10 cellular contexts compared by ENCODE assay signal in the genomic region with DNA sequence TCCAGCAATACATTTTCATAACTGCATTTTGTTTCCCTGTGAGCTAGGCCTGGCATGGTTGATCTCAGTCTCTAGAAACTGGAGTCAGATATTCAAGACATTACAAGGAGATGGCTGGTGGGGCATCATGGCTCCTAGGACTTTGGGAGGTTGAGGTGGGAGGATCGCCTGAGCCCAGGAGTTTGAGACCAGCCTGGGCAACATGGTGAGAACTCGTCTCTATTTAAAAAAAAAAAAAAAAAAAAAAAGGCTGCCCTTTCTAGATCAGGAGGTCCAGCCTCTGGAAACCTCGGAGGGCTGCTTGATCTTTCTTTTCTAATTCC. TPM values are rescaled to one million over a fixed set of nuclear protein-coding genes. Genes with fewer than 3 reads are reported as not detected.
DNase-seq lines count a peak whose midpoint lies in the region; ATAC-seq and TF ChIP-seq lines count a peak whose summit lies in the region.
"Had no signal": no experiment of that assay in that cellular context is flagged by ENCODE, and none has a peak within 500 bp of the region (broad histone marks: within the 10 kb centered on the region; RNA-seq: fewer than 3 reads in every experiment).

No MANE protein-coding gene starts in this region.

- WGBS in trophoblast cell (ENCODE audit: extremely low coverage, insufficient coverage, insufficient read length) = no CpG with 5 or more reads among the region's 3 CpGs

- no peaks in the 10 kb centered on the region for H3K27me3 Mint-ChIP-seq in Caco-2 (ENCODE audit: insufficient read depth, unreplicated experiment)

- H3K18ac ChIP-seq in trophoblast cell (ENCODE audit: low read length) = no peak overlapping the region

- H3K9ac ChIP-seq in trophoblast cell (ENCODE audit: low read length) = no peak overlapping the region

- H3K4me2 ChIP-seq in PC-9 (peak overlapping the region; percentile 94), trophoblast cell (ENCODE audit: low read length) (peak overlapping the region; percentile 82)

- no peak overlapping the region for H3K14ac ChIP-seq in trophoblast cell (ENCODE audit: low read length)

- H3K9me3 Mint-ChIP-seq in Caco-2 (ENCODE audit: unreplicated experiment) = no peaks in the 10 kb centered on the region

- H3K4ac ChIP-seq in trophoblast cell (ENCODE audit: low read depth, low read length) = peak overlapping the region; percentile 21

- H3K4me3 Mint-ChIP-seq in Caco-2 (ENCODE audit: unreplicated experiment) = peak overlapping the region; percentile 90

- DNase-seq in Caco-2 = no peak
- DNase-seq in PC-9 = no peak
- DNase-seq in epithelial cell of prostate (ENCODE audit: low read depth, low spot score) = no peak
- no peak for DNase-seq in trophoblast cell
- no peak for DNase-seq in kidney tubule cell (ENCODE audit: low spot score)
- DNase-seq: NCI-H2227 treated with DMSO at 0.1 percent for 48 hours, WERI-Rb-1 had no signal

- CTCF ChIA-PET in Caco-2 (lab: Charles Lee) = interaction anchor here (0.7 to 1.8 kb wide), 6 partner anchors 10 to 897 kb away, joined by 3 to 15 read pairs (median 5); a partner anchor contains a TSS
- CTCF ChIA-PET in PC-9 (lab: Charles Lee) = interaction anchor here (0.7 kb wide), 1 partner anchor 220 kb away, joined by 13 read pairs; no protein-coding TSS in a partner anchor

- intact Hi-C loops in Caco-2 (cut with micrococcal nuclease; ENCODE audit: unreplicated experiment) = loop anchor here (1.0 kb wide), 2 partner anchors 8 to 16 kb away; a partner anchor contains a TSS
- intact Hi-C loops in PC-9 (cut with micrococcal nuclease; ENCODE audit: unreplicated experiment) = loop anchor here (2.0 kb wide), 1 partner anchor 26 kb away; a partner anchor contains a TSS

- no peak overlapping the region for H2BK5ac ChIP-seq in trophoblast cell (ENCODE audit: low read depth, low read length, poor library complexity)

- H2AK5ac ChIP-seq in trophoblast cell (ENCODE audit: low read length) = no peak overlapping the region

- H3K79me1 ChIP-seq in trophoblast cell (ENCODE audit: low read length) = peaks cover 4% of the 10 kb centered on the region

- no peak overlapping the region for H3K23ac ChIP-seq in trophoblast cell (ENCODE audit: low read length)

- BruUV-seq in Caco-2 (replicated peaks; lab: Mats Ljungman, UMichigan) = no TSS peak
- no TSS peak for BruUV-seq in PC-9 (replicated peaks; lab: Mats Ljungman, UMichigan)

- H3K27me3 ChIP-seq in Caco-2 (replicated peaks; ENCODE audit: control insufficient read depth, insufficient read depth, low read length) (no peaks in the 10 kb centered on the region), PC-9 (ENCODE audit: insufficient read depth, low read depth) (no peaks in the 10 kb centered on the region), trophoblast cell (ENCODE audit: insufficient read depth, low read length) (no peaks in the 10 kb centered on the region)

- peak overlapping the region; percentile 64 for H3K27ac ChIP-seq in PC-9
- peak overlapping the region; percentile 83 for H3K27ac ChIP-seq in epithelial cell of prostate
- no peak overlapping the region for H3K27ac ChIP-seq in trophoblast cell (ENCODE audit: low read depth, low read length)
- H3K27ac ChIP-seq: WERI-Rb-1 had no signal

- H3K4me1 ChIP-seq in Caco-2 = peaks cover 14% of the 10 kb centered on the region
- peaks cover 22% of the 10 kb centered on the region for H3K4me1 ChIP-seq in PC-9 (replicated peaks; ENCODE audit: insufficient read depth)
- H3K4me1 ChIP-seq in trophoblast cell (ENCODE audit: control insufficient read depth in 1 of 2, insufficient read depth in 2 of 2, low read length in 2 of 2) = peaks cover 24 to 25% of the 10 kb centered on the region in 2 experiments

- H3K4me3 ChIP-seq in Caco-2 (ENCODE audit: low read depth, low read length) (peak overlapping the region; percentile 67), PC-9 (peak overlapping the region; percentile 60; the same call in 1 of the 2 replicates), trophoblast cell (ENCODE audit: low read depth, low read length) (no peak overlapping the region)

- H3F3A ChIP-seq in PC-9 (ENCODE audit: insufficient read depth, low read depth) = peaks cover 19% of the 10 kb centered on the region

- TF ChIP-seq CTCF in Caco-2 (IDR thresholded peaks at IDR 0.05; ENCODE audit: insufficient read depth in 1 of 2, low read depth in 1 of 2, low read length in 1 of 2, severe bottlenecking in 1 of 2, unreplicated experiment in 1 of 2) = no peak
- no peak for TF ChIP-seq CTCF in PC-9 (conservative IDR thresholded peaks at IDR 0.05)

- H3K27ac Mint-ChIP-seq in Caco-2 (ENCODE audit: unreplicated experiment) = peak overlapping the region; percentile 93

- POLR2A ChIA-PET in Caco-2 (lab: Charles Lee) (interaction anchor here (0.6 to 2.3 kb wide), 6 partner anchors 10 to 195 kb away, joined by 3 to 22 read pairs (median 4); a partner anchor contains a TSS), PC-9 (lab: Charles Lee; ENCODE audit: unreplicated experiment) (interaction anchor here (0.6 to 1.2 kb wide), 8 partner anchors 15 to 165 kb away, joined by 4 to 23 read pairs (median 8); a partner anchor contains a TSS)

- ATAC-seq in activated CD4-positive, CD25-positive, alpha-beta regulatory T cell treated with anti-CD3 and anti-CD28 coated beads, Interleukin-2, amount 50 U/mL, for 24 hours = no peak
- ATAC-seq in GM21423 (IDR thresholded peaks at IDR 0.05; ENCODE audit: unreplicated experiment) (no peak), HG02840 (IDR thresholded peaks at IDR 0.05; ENCODE audit: low FRiP score, unreplicated experiment) (no peak)

- H3K79me2 ChIP-seq in PC-9 (ENCODE audit: low read depth) = peaks cover 26% of the 10 kb centered on the region
- peaks cover 6% of the 10 kb centered on the region for H3K79me2 ChIP-seq in trophoblast cell (ENCODE audit: control insufficient read depth, insufficient read depth, low read length, poor library complexity)

- H4K12ac ChIP-seq in trophoblast cell (ENCODE audit: low read depth, low read length) = no peak overlapping the region

- no peaks in the 10 kb centered on the region for H3K36me3 ChIP-seq in Caco-2 (ENCODE audit: control insufficient read depth, insufficient read depth, low read length)
- no peaks in the 10 kb centered on the region for H3K36me3 ChIP-seq in PC-9 (ENCODE audit: low read depth)
- H3K36me3 ChIP-seq in trophoblast cell (ENCODE audit: control insufficient read depth in 1 of 2, insufficient read depth in 2 of 2, low read length in 2 of 2) = peaks cover 3 to 8% of the 10 kb centered on the region in 2 experiments
- H3K36me3 ChIP-seq: WERI-Rb-1 had no signal

- H3K9me3 ChIP-seq in Caco-2 = no peaks in the 10 kb centered on the region
- no peaks in the 10 kb centered on the region for H3K9me3 ChIP-seq in PC-9 (ENCODE audit: insufficient read depth, low read depth)
- H3K9me3 ChIP-seq in trophoblast cell (ENCODE audit: insufficient read depth, low read depth, low read length) = no peaks in the 10 kb centered on the region

- H4K8ac ChIP-seq in trophoblast cell (ENCODE audit: low read depth, low read length) = peak overlapping the region; percentile 58

- no peak overlapping the region for H2BK12ac ChIP-seq in trophoblast cell (ENCODE audit: low read length)

- no peak overlapping the region for H2BK120ac ChIP-seq in trophoblast cell (ENCODE audit: insufficient read depth, low read length, poor library complexity)

- peak overlapping the region; percentile 83 for H2AFZ ChIP-seq in PC-9
- H2AFZ ChIP-seq in trophoblast cell (ENCODE audit: insufficient read depth, low read length, poor library complexity) = peak overlapping the region; percentile 25

- H3K9me2 ChIP-seq in PC-9 (ENCODE audit: insufficient read depth) = no peaks in the 10 kb centered on the region

- H4K91ac ChIP-seq in trophoblast cell (ENCODE audit: low read depth, low read length) = peak overlapping the region; percentile 57

- peaks cover 20% of the 10 kb centered on the region for H3K4me1 Mint-ChIP-seq in Caco-2 (ENCODE audit: low read depth, unreplicated experiment)

- no peaks in the 10 kb centered on the region for H4K20me1 ChIP-seq in PC-9 (ENCODE audit: insufficient read depth)

- H3K36me3 Mint-ChIP-seq in Caco-2 (ENCODE audit: insufficient read depth, unreplicated experiment) = peaks cover 8% of the 10 kb centered on the region

RNA-seq across cellular contexts. Expression of a gene that starts 0.4 kb away (rescaled TPM):
- total RNA-seq in Caco-2 (2022) (82.9 and 85.5 TPM in 2 replicates), PC-9 (2021) (91.9 and 124 TPM in 2 replicates)
- polyA plus RNA-seq in trophoblast cell (2013) = 104 and 109 TPM in 2 replicates

RNA-seq across cellular contexts. Expression of a gene that starts 7.2 kb away (rescaled TPM):
- 11.0 and 15.1 TPM in 2 replicates for total RNA-seq in Caco-2 (2022)
- 7.2 and 7.4 TPM in 2 replicates for total RNA-seq in PC-9 (2021)
- polyA plus RNA-seq in trophoblast cell (2013) = 9.0 and 9.3 TPM in 2 replicates

RNA-seq across cellular contexts. Expression of a gene that starts 15.7 kb away (rescaled TPM):
- 85.1 and 96.8 TPM in 2 replicates for total RNA-seq in Caco-2 (2022)
- total RNA-seq in PC-9 (2021) = 30.2 and 30.6 TPM in 2 replicates
- 34.3 and 35.8 TPM in 2 replicates for polyA plus RNA-seq in trophoblast cell (2013)

RNA-seq across cellular contexts. Expression of a gene that starts 18.5 kb away (rescaled TPM):
- 113 and 123 TPM in 2 replicates for total RNA-seq in Caco-2 (2022)
- 93.9 and 96.7 TPM in 2 replicates for total RNA-seq in PC-9 (2021)
- polyA plus RNA-seq in trophoblast cell (2013) = 201 and 212 TPM in 2 replicates

RNA-seq across cellular contexts. Expression of a gene that starts 25.5 kb away (rescaled TPM):
- total RNA-seq in Caco-2 (2022) = 24.0 and 25.3 TPM in 2 replicates
- 5.3 and 5.9 TPM in 2 replicates for total RNA-seq in PC-9 (2021)
- polyA plus RNA-seq in trophoblast cell (2013) = 10.1 and 10.9 TPM in 2 replicates
